In genomic region chr16:23182675-23183485, GRCh38 we compare ENCODE assay signal across 1 cellular context.
TF ChIP-seq lines count a peak whose summit lies in the region.

Gene SCNN1G, plus strand, starts transcription at chr16:23182745. Its CDS starts 3,527 bp downstream, at chr16:23186272.

TF ChIP-seq in HepG2, 621 proteins besides CTCF, POLR2A, EP300 and RAD21 (continued from another document):
- no peak for TF ChIP-seq ZBTB33 (CRISPR knock-in tag; IDR thresholded peaks at IDR 0.05)
- TF ChIP-seq SNAPC5 (CRISPR knock-in tag; IDR thresholded peaks at IDR 0.05; ENCODE audit: borderline replicate concordance): no peak
- no peak for TF ChIP-seq TAF15 (IDR thresholded peaks at IDR 0.05; ENCODE audit: low read depth, low read length, poor library complexity, severe bottlenecking)
- no peak for TF ChIP-seq ZSCAN20 (CRISPR knock-in tag; IDR thresholded peaks at IDR 0.05; ENCODE audit: borderline replicate concordance)
- no peak for TF ChIP-seq BHLHE40 (IDR thresholded peaks at IDR 0.05; ENCODE audit: low read length)
- no peak for TF ChIP-seq ZNF10 (CRISPR knock-in tag; IDR thresholded peaks at IDR 0.05; ENCODE audit: borderline replicate concordance, low read depth)
- TF ChIP-seq NRL (CRISPR knock-in tag; IDR thresholded peaks at IDR 0.05; ENCODE audit: borderline replicate concordance): 0 out of 2 replicates have a peak, but pooled peaks have one; percentile 59
- no peak for TF ChIP-seq ARNTL (CRISPR knock-in tag; IDR thresholded peaks at IDR 0.05)
- peak; percentile 53 for TF ChIP-seq XRCC5 (optimal IDR thresholded peaks at IDR 0.05; ENCODE audit: low read length)
- TF ChIP-seq ZNF746 (CRISPR knock-in tag; IDR thresholded peaks at IDR 0.05): 0 out of 2 replicates have a peak, but pooled peaks have one; percentile 22
- TF ChIP-seq TMF1 (CRISPR knock-in tag; IDR thresholded peaks at IDR 0.05; ENCODE audit: low read depth): no peak
- no peak for TF ChIP-seq NFYC (CRISPR knock-in tag; IDR thresholded peaks at IDR 0.05)
- TF ChIP-seq JARID2 (CRISPR knock-in tag; IDR thresholded peaks at IDR 0.05; ENCODE audit: insufficient replicate concordance): no peak
- 0 out of 2 replicates have a peak, but pooled peaks have one; percentile 57 for TF ChIP-seq ZNF354B (CRISPR knock-in tag; IDR thresholded peaks at IDR 0.05)
- TF ChIP-seq SALL2 (CRISPR knock-in tag; IDR thresholded peaks at IDR 0.05): no peak
- TF ChIP-seq TAF1 (CRISPR knock-in tag; IDR thresholded peaks at IDR 0.05): peak; percentile 29; the same call in 1 of the 2 replicates
- TF ChIP-seq ZNF619 (CRISPR knock-in tag; IDR thresholded peaks at IDR 0.05): peak; percentile 69; the same call in 1 of the 2 replicates
- 0 out of 2 replicates have a peak, but pooled peaks have one; percentile 19 for TF ChIP-seq MYNN (CRISPR knock-in tag; IDR thresholded peaks at IDR 0.05; ENCODE audit: low read depth)
- 0 out of 2 replicates have a peak, but pooled peaks have one; percentile 4 for TF ChIP-seq HOXA3 (CRISPR knock-in tag; IDR thresholded peaks at IDR 0.05)
- no peak for TF ChIP-seq ZNF367 (CRISPR knock-in tag; IDR thresholded peaks at IDR 0.05; ENCODE audit: borderline replicate concordance)
- TF ChIP-seq SP140L (CRISPR knock-in tag; IDR thresholded peaks at IDR 0.05; ENCODE audit: borderline replicate concordance): no peak
- 0 out of 2 replicates have a peak, but pooled peaks have one; percentile 4 for TF ChIP-seq GABPB1 (CRISPR knock-in tag; IDR thresholded peaks at IDR 0.05)
- TF ChIP-seq SMAD3 (CRISPR knock-in tag; IDR thresholded peaks at IDR 0.05): no peak
- no peak; the same call in 1 of the 2 replicates for TF ChIP-seq RXRA (CRISPR knock-in tag; IDR thresholded peaks at IDR 0.05)
- no peak for TF ChIP-seq ZNF512B (CRISPR knock-in tag; IDR thresholded peaks at IDR 0.05; ENCODE audit: borderline replicate concordance)
- no peak for TF ChIP-seq ZNF546 (CRISPR knock-in tag; conservative IDR thresholded peaks at IDR 0.05)
- TF ChIP-seq ZNF143 (CRISPR knock-in tag; IDR thresholded peaks at IDR 0.05): no peak
- no peak for TF ChIP-seq HOXA5 (CRISPR knock-in tag; IDR thresholded peaks at IDR 0.05)
- TF ChIP-seq FOXO1 (CRISPR knock-in tag; IDR thresholded peaks at IDR 0.05): no peak
- TF ChIP-seq ZFP91 (CRISPR knock-in tag; IDR thresholded peaks at IDR 0.05; ENCODE audit: borderline replicate concordance): 0 out of 2 replicates have a peak, but pooled peaks have one; percentile 9
- no peak for TF ChIP-seq ZSCAN29 (CRISPR knock-in tag; conservative IDR thresholded peaks at IDR 0.05)
- no peak for TF ChIP-seq E2F5 (CRISPR knock-in tag; conservative IDR thresholded peaks at IDR 0.05)
- no peak for TF ChIP-seq GLMP (CRISPR knock-in tag; IDR thresholded peaks at IDR 0.05; ENCODE audit: borderline replicate concordance)
- TF ChIP-seq AHR (CRISPR knock-in tag; IDR thresholded peaks at IDR 0.05): no peak
- TF ChIP-seq KMT2A (CRISPR knock-in tag; IDR thresholded peaks at IDR 0.05): peak; percentile 23; the same call in 1 of the 2 replicates
- TF ChIP-seq NKX3-1 (CRISPR knock-in tag; IDR thresholded peaks at IDR 0.05): no peak
- TF ChIP-seq NFIB (CRISPR knock-in tag; IDR thresholded peaks at IDR 0.05; ENCODE audit: borderline replicate concordance): no peak
- TF ChIP-seq ZNF589 (CRISPR knock-in tag; conservative IDR thresholded peaks at IDR 0.05): no peak
- no peak for TF ChIP-seq ZBTB40 (IDR thresholded peaks at IDR 0.05)
- peak; percentile 19; the same call in 1 of the 2 replicates for TF ChIP-seq ZBTB40 (CRISPR knock-in tag; IDR thresholded peaks at IDR 0.05)
